Comparison of ENCODE assay signal across 1 cellular context in the genomic region with DNA sequence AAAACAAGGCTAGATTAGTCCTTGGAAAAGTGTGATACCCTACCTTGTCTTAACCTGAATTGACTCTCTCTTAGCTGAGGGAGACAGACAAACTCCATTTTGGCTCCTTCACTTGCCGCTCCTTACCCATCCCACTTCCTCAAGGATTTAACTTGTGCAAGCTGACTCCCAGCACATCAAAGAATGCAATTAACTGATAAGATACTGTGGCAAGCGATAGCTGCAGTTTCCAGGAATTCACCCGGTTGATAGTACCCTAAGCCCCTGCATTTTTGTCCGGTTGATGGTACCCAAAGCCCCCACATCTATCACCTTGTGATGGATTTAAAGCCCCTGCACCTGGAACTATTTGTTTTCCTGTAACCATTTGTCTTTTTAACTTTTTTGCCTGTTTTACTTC.
TF ChIP-seq lines count a peak whose summit lies in the region.

No MANE protein-coding gene starts in this region.

TF ChIP-seq in K562, 482 proteins besides CTCF, POLR2A, EP300 and RAD21 (continues in another document):
- TF ChIP-seq ZNF232 (CRISPR knock-in tag; IDR thresholded peaks at IDR 0.05) (no peak), FOXM1 (IDR thresholded peaks at IDR 0.05; ENCODE audit: low read depth) (no peak), FOXM1 (CRISPR knock-in tag; IDR thresholded peaks at IDR 0.05; ENCODE audit: low read depth) (no peak), STAT5A (IDR thresholded peaks at IDR 0.05; ENCODE audit: borderline replicate concordance, low read length) (peak; percentile 35; the same call in 1 of the 2 replicates), ZNF197 (CRISPR knock-in tag; IDR thresholded peaks at IDR 0.05; ENCODE audit: low read depth) (no peak; the same call in 1 of the 2 replicates), JUN (IDR thresholded peaks at IDR 0.05; ENCODE audit: borderline replicate concordance, low read depth, low read length) (no peak), JUN (CRISPR knock-in tag; IDR thresholded peaks at IDR 0.05; ENCODE audit: borderline replicate concordance) (no peak), FOS (IDR thresholded peaks at IDR 0.05; ENCODE audit: extremely low read depth, insufficient read length) (no peak), SP1 (CRISPR knock-in tag; IDR thresholded peaks at IDR 0.05) (no peak), GABPB2 (CRISPR knock-in tag; conservative IDR thresholded peaks at IDR 0.05) (no peak), CTBP1 (IDR thresholded peaks at IDR 0.05; ENCODE audit: borderline replicate concordance) (peak; percentile 68; the same call in 1 of the 2 replicates), ZKSCAN1 (IDR thresholded peaks at IDR 0.05; ENCODE audit: low read depth, low read length) (no peak), POLR2B (IDR thresholded peaks at IDR 0.05; ENCODE audit: low read depth, partially characterized antibody) (no peak), EWSR1 (IDR thresholded peaks at IDR 0.05; ENCODE audit: borderline replicate concordance, low read depth, partially characterized antibody) (no peak), SREBF1 (IDR thresholded peaks at IDR 0.05; ENCODE audit: borderline replicate concordance, low read depth, low read length) (no peak), CBFA2T2 (conservative IDR thresholded peaks at IDR 0.05) (peak; percentile 22; the same call in 1 of the 2 replicates), TCF3 (CRISPR knock-in tag; IDR thresholded peaks at IDR 0.05) (peak; percentile 47), KLF16 (IDR thresholded peaks at IDR 0.05) (no peak), PHB2 (IDR thresholded peaks at IDR 0.05; ENCODE audit: low read depth) (no peak), HMG20A (CRISPR knock-in tag; conservative IDR thresholded peaks at IDR 0.05) (no peak), CBFA2T3 (IDR thresholded peaks at IDR 0.05) (peak; percentile 36; the same call in 1 of the 2 replicates), CEBPG (CRISPR knock-in tag; IDR thresholded peaks at IDR 0.05) (no peak), CEBPG (tag; conservative IDR thresholded peaks at IDR 0.05 in 1 of 2, IDR thresholded peaks at IDR 0.05 in 1 of 2) (0 out of 4 replicates have a peak, but pooled peaks of 1 of the 2 experiments have one; percentile 23), MYBL2 (IDR thresholded peaks at IDR 0.05; ENCODE audit: low read depth) (no peak), MYBL2 (CRISPR knock-in tag; IDR thresholded peaks at IDR 0.05; ENCODE audit: borderline replicate concordance) (no peak), ELF2 (CRISPR knock-in tag; IDR thresholded peaks at IDR 0.05) (no peak), KDM4B (IDR thresholded peaks at IDR 0.05; ENCODE audit: borderline replicate concordance in 2 of 2, low read depth in 1 of 2) (no peak), ZNF445 (CRISPR knock-in tag; IDR thresholded peaks at IDR 0.05; ENCODE audit: low read depth) (no peak), TEAD4 (IDR thresholded peaks at IDR 0.05; ENCODE audit: low read length) (peak; percentile 57; the same call in 1 of the 2 replicates), TEAD4 (CRISPR knock-in tag; IDR thresholded peaks at IDR 0.05; ENCODE audit: borderline replicate concordance) (no peak), ZNF561 (CRISPR knock-in tag; conservative IDR thresholded peaks at IDR 0.05) (no peak), TAL1 (IDR thresholded peaks at IDR 0.05) (peak; percentile 37), ZNF586 (CRISPR knock-in tag; conservative IDR thresholded peaks at IDR 0.05) (no peak), ATF7 (IDR thresholded peaks at IDR 0.05) (no peak), SMARCA4 (IDR thresholded peaks at IDR 0.05) (0 out of 2 replicates have a peak, but pooled peaks have one; percentile 28), NCOA2 (IDR thresholded peaks at IDR 0.05; ENCODE audit: partially characterized antibody in 2 of 2) (no peak), ETS2 (tag; IDR thresholded peaks at IDR 0.05; ENCODE audit: borderline replicate concordance, poor library complexity, severe bottlenecking) (no peak), SOX6 (IDR thresholded peaks at IDR 0.05) (peak; percentile 39; the same call in 1 of the 2 replicates), ZNF695 (CRISPR knock-in tag; IDR thresholded peaks at IDR 0.05) (no peak), LEF1 (IDR thresholded peaks at IDR 0.05) (0 out of 2 replicates have a peak, but pooled peaks have one; percentile 44), U2AF1 (optimal IDR thresholded peaks at IDR 0.05; ENCODE audit: low read depth, low read length) (no peak), SIN3A (IDR thresholded peaks at IDR 0.05; ENCODE audit: borderline replicate concordance in 2 of 2, control insufficient read depth in 1 of 2, low read depth in 2 of 2, low read length in 2 of 2) (no peak), ARID1B (IDR thresholded peaks at IDR 0.05) (peak; percentile 74), ZNF717 (CRISPR knock-in tag; IDR thresholded peaks at IDR 0.05) (no peak)
- TF ChIP-seq, protein P1, sequence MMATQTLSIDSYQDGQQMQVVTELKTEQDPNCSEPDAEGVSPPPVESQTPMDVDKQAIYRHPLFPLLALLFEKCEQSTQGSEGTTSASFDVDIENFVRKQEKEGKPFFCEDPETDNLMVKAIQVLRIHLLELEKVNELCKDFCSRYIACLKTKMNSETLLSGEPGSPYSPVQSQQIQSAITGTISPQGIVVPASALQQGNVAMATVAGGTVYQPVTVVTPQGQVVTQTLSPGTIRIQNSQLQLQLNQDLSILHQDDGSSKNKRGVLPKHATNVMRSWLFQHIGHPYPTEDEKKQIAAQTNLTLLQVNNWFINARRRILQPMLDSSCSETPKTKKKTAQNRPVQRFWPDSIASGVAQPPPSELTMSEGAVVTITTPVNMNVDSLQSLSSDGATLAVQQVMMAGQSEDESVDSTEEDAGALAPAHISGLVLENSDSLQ (IDR thresholded peaks at IDR 0.05), result no peak
- TF ChIP-seq, protein P2, sequence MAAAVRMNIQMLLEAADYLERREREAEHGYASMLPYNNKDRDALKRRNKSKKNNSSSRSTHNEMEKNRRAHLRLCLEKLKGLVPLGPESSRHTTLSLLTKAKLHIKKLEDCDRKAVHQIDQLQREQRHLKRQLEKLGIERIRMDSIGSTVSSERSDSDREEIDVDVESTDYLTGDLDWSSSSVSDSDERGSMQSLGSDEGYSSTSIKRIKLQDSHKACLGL (CRISPR knock-in tag; IDR thresholded peaks at IDR 0.05; ENCODE audit: borderline replicate concordance, poor library complexity, severe bottlenecking), result no peak
- TF ChIP-seq, protein P3, sequence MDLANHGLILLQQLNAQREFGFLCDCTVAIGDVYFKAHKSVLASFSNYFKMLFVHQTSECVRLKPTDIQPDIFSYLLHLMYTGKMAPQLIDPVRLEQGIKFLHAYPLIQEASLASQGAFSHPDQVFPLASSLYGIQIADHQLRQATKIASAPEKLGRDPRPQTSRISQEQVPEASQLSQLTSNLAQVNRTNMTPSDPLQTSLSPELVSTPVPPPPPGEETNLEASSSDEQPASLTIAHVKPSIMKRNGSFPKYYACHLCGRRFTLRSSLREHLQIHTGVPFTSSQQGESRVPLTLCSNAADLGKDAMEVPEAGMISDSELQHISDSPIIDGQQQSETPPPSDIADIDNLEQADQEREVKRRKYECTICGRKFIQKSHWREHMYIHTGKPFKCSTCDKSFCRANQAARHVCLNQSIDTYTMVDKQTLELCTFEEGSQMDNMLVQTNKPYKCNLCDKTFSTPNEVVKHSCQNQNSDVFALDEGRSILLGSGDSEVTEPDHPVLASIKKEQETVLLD (IDR thresholded peaks at IDR 0.05), result peak; percentile 16; the same call in 1 of the 2 replicates
- TF ChIP-seq, protein P4, sequence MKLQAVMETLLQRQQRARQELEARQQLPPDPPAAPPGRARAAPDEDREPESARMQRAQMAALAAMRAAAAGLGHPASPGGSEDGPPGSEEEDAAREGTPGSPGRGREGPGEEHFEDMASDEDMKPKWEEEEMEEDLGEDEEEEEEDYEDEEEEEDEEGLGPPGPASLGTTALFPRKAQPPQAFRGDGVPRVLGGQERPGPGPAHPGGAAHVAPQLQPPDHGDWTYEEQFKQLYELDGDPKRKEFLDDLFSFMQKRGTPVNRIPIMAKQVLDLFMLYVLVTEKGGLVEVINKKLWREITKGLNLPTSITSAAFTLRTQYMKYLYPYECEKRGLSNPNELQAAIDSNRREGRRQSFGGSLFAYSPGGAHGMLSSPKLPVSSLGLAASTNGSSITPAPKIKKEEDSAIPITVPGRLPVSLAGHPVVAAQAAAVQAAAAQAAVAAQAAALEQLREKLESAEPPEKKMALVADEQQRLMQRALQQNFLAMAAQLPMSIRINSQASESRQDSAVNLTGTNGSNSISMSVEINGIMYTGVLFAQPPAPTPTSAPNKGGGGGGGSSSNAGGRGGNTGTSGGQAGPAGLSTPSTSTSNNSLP (IDR thresholded peaks at IDR 0.05; ENCODE audit: borderline replicate concordance, low read depth, low read length), result no peak
- TF ChIP-seq, protein P5, sequence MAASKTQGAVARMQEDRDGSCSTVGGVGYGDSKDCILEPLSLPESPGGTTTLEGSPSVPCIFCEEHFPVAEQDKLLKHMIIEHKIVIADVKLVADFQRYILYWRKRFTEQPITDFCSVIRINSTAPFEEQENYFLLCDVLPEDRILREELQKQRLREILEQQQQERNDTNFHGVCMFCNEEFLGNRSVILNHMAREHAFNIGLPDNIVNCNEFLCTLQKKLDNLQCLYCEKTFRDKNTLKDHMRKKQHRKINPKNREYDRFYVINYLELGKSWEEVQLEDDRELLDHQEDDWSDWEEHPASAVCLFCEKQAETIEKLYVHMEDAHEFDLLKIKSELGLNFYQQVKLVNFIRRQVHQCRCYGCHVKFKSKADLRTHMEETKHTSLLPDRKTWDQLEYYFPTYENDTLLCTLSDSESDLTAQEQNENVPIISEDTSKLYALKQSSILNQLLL (CRISPR knock-in tag; IDR thresholded peaks at IDR 0.05; ENCODE audit: borderline replicate concordance), result no peak
- TF ChIP-seq, protein P6, sequence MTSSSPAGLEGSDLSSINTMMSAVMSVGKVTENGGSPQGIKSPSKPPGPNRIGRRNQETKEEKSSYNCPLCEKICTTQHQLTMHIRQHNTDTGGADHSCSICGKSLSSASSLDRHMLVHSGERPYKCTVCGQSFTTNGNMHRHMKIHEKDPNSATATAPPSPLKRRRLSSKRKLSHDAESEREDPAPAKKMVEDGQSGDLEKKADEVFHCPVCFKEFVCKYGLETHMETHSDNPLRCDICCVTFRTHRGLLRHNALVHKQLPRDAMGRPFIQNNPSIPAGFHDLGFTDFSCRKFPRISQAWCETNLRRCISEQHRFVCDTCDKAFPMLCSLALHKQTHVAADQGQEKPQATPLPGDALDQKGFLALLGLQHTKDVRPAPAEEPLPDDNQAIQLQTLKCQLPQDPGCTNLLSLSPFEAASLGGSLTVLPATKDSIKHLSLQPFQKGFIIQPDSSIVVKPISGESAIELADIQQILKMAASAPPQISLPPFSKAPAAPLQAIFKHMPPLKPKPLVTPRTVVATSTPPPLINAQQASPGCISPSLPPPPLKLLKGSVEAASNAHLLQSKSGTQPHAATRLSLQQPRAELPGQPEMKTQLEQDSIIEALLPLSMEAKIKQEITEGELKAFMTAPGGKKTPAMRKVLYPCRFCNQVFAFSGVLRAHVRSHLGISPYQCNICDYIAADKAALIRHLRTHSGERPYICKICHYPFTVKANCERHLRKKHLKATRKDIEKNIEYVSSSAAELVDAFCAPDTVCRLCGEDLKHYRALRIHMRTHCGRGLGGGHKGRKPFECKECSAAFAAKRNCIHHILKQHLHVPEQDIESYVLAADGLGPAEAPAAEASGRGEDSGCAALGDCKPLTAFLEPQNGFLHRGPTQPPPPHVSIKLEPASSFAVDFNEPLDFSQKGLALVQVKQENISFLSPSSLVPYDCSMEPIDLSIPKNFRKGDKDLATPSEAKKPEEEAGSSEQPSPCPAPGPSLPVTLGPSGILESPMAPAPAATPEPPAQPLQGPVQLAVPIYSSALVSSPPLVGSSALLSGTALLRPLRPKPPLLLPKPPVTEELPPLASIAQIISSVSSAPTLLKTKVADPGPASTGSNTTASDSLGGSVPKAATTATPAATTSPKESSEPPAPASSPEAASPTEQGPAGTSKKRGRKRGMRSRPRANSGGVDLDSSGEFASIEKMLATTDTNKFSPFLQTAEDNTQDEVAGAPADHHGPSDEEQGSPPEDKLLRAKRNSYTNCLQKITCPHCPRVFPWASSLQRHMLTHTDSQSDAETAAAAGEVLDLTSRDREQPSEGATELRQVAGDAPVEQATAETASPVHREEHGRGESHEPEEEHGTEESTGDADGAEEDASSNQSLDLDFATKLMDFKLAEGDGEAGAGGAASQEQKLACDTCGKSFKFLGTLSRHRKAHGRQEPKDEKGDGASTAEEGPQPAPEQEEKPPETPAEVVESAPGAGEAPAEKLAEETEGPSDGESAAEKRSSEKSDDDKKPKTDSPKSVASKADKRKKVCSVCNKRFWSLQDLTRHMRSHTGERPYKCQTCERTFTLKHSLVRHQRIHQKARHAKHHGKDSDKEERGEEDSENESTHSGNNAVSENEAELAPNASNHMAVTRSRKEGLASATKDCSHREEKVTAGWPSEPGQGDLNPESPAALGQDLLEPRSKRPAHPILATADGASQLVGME (CRISPR knock-in tag; IDR thresholded peaks at IDR 0.05), result no peak
- TF ChIP-seq, protein P7, sequence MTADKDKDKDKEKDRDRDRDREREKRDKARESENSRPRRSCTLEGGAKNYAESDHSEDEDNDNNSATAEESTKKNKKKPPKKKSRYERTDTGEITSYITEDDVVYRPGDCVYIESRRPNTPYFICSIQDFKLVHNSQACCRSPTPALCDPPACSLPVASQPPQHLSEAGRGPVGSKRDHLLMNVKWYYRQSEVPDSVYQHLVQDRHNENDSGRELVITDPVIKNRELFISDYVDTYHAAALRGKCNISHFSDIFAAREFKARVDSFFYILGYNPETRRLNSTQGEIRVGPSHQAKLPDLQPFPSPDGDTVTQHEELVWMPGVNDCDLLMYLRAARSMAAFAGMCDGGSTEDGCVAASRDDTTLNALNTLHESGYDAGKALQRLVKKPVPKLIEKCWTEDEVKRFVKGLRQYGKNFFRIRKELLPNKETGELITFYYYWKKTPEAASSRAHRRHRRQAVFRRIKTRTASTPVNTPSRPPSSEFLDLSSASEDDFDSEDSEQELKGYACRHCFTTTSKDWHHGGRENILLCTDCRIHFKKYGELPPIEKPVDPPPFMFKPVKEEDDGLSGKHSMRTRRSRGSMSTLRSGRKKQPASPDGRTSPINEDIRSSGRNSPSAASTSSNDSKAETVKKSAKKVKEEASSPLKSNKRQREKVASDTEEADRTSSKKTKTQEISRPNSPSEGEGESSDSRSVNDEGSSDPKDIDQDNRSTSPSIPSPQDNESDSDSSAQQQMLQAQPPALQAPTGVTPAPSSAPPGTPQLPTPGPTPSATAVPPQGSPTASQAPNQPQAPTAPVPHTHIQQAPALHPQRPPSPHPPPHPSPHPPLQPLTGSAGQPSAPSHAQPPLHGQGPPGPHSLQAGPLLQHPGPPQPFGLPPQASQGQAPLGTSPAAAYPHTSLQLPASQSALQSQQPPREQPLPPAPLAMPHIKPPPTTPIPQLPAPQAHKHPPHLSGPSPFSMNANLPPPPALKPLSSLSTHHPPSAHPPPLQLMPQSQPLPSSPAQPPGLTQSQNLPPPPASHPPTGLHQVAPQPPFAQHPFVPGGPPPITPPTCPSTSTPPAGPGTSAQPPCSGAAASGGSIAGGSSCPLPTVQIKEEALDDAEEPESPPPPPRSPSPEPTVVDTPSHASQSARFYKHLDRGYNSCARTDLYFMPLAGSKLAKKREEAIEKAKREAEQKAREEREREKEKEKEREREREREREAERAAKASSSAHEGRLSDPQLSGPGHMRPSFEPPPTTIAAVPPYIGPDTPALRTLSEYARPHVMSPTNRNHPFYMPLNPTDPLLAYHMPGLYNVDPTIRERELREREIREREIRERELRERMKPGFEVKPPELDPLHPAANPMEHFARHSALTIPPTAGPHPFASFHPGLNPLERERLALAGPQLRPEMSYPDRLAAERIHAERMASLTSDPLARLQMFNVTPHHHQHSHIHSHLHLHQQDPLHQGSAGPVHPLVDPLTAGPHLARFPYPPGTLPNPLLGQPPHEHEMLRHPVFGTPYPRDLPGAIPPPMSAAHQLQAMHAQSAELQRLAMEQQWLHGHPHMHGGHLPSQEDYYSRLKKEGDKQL (CRISPR knock-in tag; IDR thresholded peaks at IDR 0.05; ENCODE audit: borderline replicate concordance), result no peak
